10 cellular contexts compared by ENCODE assay signal in the genomic region with DNA sequence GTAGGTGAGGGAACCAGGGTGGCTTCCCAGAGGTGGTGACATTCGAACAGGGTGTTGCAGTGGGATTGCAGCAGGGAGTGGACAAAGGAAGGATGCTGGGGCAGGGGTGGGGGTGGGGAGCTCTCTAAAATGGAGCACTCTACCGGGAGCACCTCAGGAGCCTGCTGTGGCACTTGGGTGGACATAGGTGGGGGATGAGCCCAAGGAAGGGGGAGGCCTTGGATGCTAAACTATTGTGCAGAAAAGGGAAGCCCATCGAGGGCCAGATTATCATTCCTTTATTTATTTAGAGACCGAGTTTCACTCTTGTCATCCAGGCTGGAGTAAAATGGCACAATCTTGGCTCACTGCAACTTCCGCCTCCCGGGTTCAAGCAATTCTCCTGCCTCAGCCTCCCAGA. TPM values are rescaled to one million over a fixed set of nuclear protein-coding genes. Genes with fewer than 3 reads are reported as not detected.
"Had no signal": no experiment of that assay in that cellular context is flagged by ENCODE, and none has a peak within 500 bp of the region (broad histone marks: within the 10 kb centered on the region; RNA-seq: fewer than 3 reads in every experiment).

No MANE protein-coding gene starts in this region.

- H3K9ac ChIP-seq: GM23248 had no signal

- H3K9me3 ChIP-seq: HAP-1 had no signal

- H3K9me3 Mint-ChIP-seq: HFFc6, IgD-negative memory B cell had no signal

- H3K36me3 Mint-ChIP-seq: IgD-negative memory B cell had no signal

- ATAC-seq: HCT116 had no signal

- H2AFZ ChIP-seq: GM23248 had no signal

- H3K4me3 Mint-ChIP-seq: HFFc6 had no signal

- H3K27ac ChIP-seq: GM23248 had no signal

- DNase-seq: GM23248, GOT3, H7, HFFc6, KG1 had no signal

- H3K36me3 ChIP-seq: HAP-1 had no signal

- H3K4me3 ChIP-seq: GM23248, HAP-1 had no signal

- FAIRE-seq: HTR-8/SVneo had no signal

- H3K27ac Mint-ChIP-seq: HFFc6 had no signal

RNA-seq across cellular contexts. Expression of a gene that starts 47.3 kb away (rescaled TPM):
- total RNA-seq: GM23248, H4, HFFc6 had no signal
- polyA plus RNA-seq: GM23248, IgD-negative memory B cell had no signal
